In genomic region chr12:75814856-75815754, GRCh38 we compare ENCODE assay signal across 8 cellular contexts.
DNase-seq lines count a peak whose midpoint lies in the region; ATAC-seq and TF ChIP-seq lines count a peak whose summit lies in the region.

No MANE protein-coding gene starts in this region.

- H3K27me3 ChIP-seq in DOHH2 (ENCODE audit: control insufficient read depth, low read length), result no peaks in the 10 kb centered on the region
- H3K27me3 ChIP-seq in WERI-Rb-1 (ENCODE audit: insufficient read depth, low read depth, severe bottlenecking), result no peaks in the 10 kb centered on the region
- H3K27me3 ChIP-seq in heart right ventricle, result no peaks in the 10 kb centered on the region
- H3K27me3 ChIP-seq in skeletal muscle satellite cell (ENCODE audit: control insufficient read depth, insufficient read depth, low read length), result no peaks in the 10 kb centered on the region

- no peaks in the 10 kb centered on the region for H4K20me1 ChIP-seq in DOHH2 (ENCODE audit: control insufficient read depth, insufficient read depth, low read depth, low read length)

- WGBS in heart right ventricle, 2 donors, result 33 to 45% methylated on average over 6 of the region's 6 CpGs

- peak overlapping the region; percentile 59 for H3K4me3 ChIP-seq in DOHH2 (ENCODE audit: low read length)
- H3K4me3 ChIP-seq in WERI-Rb-1 (ENCODE audit: low read depth, low read length), result no peak overlapping the region
- no peak overlapping the region for H3K4me3 ChIP-seq in heart right ventricle
- no peak overlapping the region for H3K4me3 ChIP-seq in skeletal muscle satellite cell (ENCODE audit: low read length)

- no peaks in the 10 kb centered on the region for H3K9me3 ChIP-seq in DOHH2 (ENCODE audit: control insufficient read depth, insufficient read depth, low read length)
- no peaks in the 10 kb centered on the region for H3K9me3 ChIP-seq in WERI-Rb-1 (ENCODE audit: severe bottlenecking)
- no peaks in the 10 kb centered on the region for H3K9me3 ChIP-seq in heart right ventricle
- H3K9me3 ChIP-seq in skeletal muscle satellite cell (replicated peaks; ENCODE audit: low read length), result no peaks in the 10 kb centered on the region

- H3K79me2 ChIP-seq in DOHH2 (ENCODE audit: control insufficient read depth, low read length), result no peaks in the 10 kb centered on the region

- H3K4me2 ChIP-seq in DOHH2 (ENCODE audit: low read length) (peak overlapping the region; percentile 83), skeletal muscle satellite cell (ENCODE audit: low read length) (peak overlapping the region; percentile 27)

- peak overlapping the region; percentile 52 for H3K9ac ChIP-seq in skeletal muscle satellite cell (ENCODE audit: low read depth, low read length)

- H3F3A ChIP-seq in DOHH2 (ENCODE audit: control insufficient read depth, insufficient read depth), result no peaks in the 10 kb centered on the region

- peak; percentile 44 for ATAC-seq in HG02884 (IDR thresholded peaks at IDR 0.05; ENCODE audit: unreplicated experiment)
- peak; percentile 65 to 95 (median 94) for ATAC-seq in heart right ventricle
- no peak for ATAC-seq in HG03565 (IDR thresholded peaks at IDR 0.05; ENCODE audit: unreplicated experiment)
- ATAC-seq in GM19467 (IDR thresholded peaks at IDR 0.05; ENCODE audit: unreplicated experiment), result no peak

- peak; percentile 13 for TF ChIP-seq CTCF in DOHH2 (IDR thresholded peaks at IDR 0.05; ENCODE audit: low read depth, low read length, poor library complexity, severe bottlenecking)
- TF ChIP-seq CTCF in WERI-Rb-1 (IDR thresholded peaks at IDR 0.05; ENCODE audit: low read depth, low read length), result no peak
- no peak for TF ChIP-seq CTCF in heart right ventricle (IDR thresholded peaks at IDR 0.05)

- H3K4me1 ChIP-seq in DOHH2 (ENCODE audit: control insufficient read depth, low read length) (peaks cover 74% of the 10 kb centered on the region), heart right ventricle (peaks cover 0 to 24% (median 11%) of the 10 kb centered on the region in 9 donors), skeletal muscle satellite cell (ENCODE audit: control insufficient read depth, insufficient read depth, low read length) (peaks cover 40% of the 10 kb centered on the region)

- intact Hi-C loops in heart right ventricle (cut with DNase I), result loop anchor here in 5 of 10 donors (5.0 to 10.0 kb wide), 3 partner anchors 210 to 220 kb away; partner anchors contain the start of gene PHLDA1 (in 4 of the 5)

- peak overlapping the region; percentile 88 for H3K27ac ChIP-seq in DOHH2 (ENCODE audit: low read depth, low read length)
- H3K27ac ChIP-seq in WERI-Rb-1, result peak overlapping the region; percentile 89
- H3K27ac ChIP-seq in heart right ventricle, result peak overlapping the region in 8 of 10 donors; percentile 31 to 70 (median 52)

- H3K36me3 ChIP-seq in DOHH2 (ENCODE audit: control insufficient read depth, low read length), result no peaks in the 10 kb centered on the region
- H3K36me3 ChIP-seq in WERI-Rb-1, result no peaks in the 10 kb centered on the region
- H3K36me3 ChIP-seq in heart right ventricle, result no peaks in the 10 kb centered on the region
- H3K36me3 ChIP-seq in skeletal muscle satellite cell (ENCODE audit: insufficient read depth, low read length), result no peaks in the 10 kb centered on the region

- no peaks in the 10 kb centered on the region for H3K9me2 ChIP-seq in DOHH2 (replicated peaks; ENCODE audit: control insufficient read depth, low read length)

- DNase-seq in WERI-Rb-1 (peak; percentile 43), heart right ventricle (peak in 1 of 2 donors; percentile 55), GDM1 (lab: John Stamatoyannopoulos, UW) (no peak)

Comparison
In these comparisons a context has a peak if more than half of its experiments do, and no peak if none do; other contexts are left out.
1. ATAC-seq: peak in HG02884 (single experiment) and heart right ventricle (8 of 8); none in HG03565 (single experiment) and GM19467 (single experiment).
2. Peak in every context shown above with its lines, with median percentiles within 50 percentile points of each other: H3K27ac ChIP-seq.